ENCODE assay signal across 18 cellular contexts in the genomic region with DNA sequence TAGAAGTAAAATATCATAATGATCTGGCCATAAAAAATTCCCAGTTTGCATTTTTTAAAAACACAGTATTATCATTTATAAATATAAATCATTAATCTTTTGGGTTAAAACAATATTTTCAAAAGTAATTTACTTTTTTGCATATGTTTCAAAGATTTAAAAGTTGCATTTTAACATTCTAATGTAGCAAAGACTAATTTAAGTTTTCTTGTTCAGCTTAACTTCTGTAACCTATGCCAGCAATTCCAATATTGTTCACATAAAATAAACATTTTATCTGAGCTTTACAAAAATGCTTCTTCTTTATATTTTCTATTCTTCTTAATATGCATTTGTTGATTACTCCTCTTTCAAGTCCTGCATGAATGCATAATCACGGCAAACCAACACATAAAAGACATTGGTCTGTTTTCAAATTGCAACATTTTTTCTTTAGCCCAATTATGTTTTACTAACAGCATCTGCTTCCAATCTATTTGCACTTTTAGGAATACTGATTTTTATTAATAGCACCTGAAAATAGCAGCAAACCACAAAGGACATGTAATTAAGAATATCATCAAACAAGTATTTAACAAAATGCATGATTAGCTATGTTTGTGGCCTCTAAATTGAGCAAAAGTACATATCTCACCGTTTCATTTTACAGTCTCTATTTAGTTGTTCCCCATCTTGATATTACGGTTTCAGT.
DNase-seq lines count a peak whose midpoint lies in the region; ATAC-seq, FAIRE-seq and TF ChIP-seq lines count a peak whose summit lies in the region.
"Had no signal": no experiment of that assay in that cellular context is flagged by ENCODE, and none has a peak within 500 bp of the region (broad histone marks: within the 10 kb centered on the region; RNA-seq: fewer than 3 reads in every experiment).

No MANE protein-coding gene starts in this region.

- no peak overlapping the region for H4K91ac ChIP-seq in trophoblast cell (ENCODE audit: low read depth, low read length)

- H3K9me3 ChIP-seq in endothelial cell of umbilical vein (replicated peaks; ENCODE audit: control insufficient read depth, insufficient read depth, low read length): no peaks in the 10 kb centered on the region
- no peaks in the 10 kb centered on the region for H3K9me3 ChIP-seq in trophoblast cell (ENCODE audit: insufficient read depth, low read depth, low read length)
- H3K9me3 ChIP-seq: SK-N-SH had no signal

- no peaks in the 10 kb centered on the region for H4K20me1 ChIP-seq in endothelial cell of umbilical vein (replicated peaks; ENCODE audit: control insufficient read depth, extremely low read depth, insufficient read depth, low read length)

- no peaks in the 10 kb centered on the region for H3K9me1 ChIP-seq in endothelial cell of umbilical vein (replicated peaks; ENCODE audit: control insufficient read depth, extremely low read depth, insufficient read depth, low read length)

- H2AK5ac ChIP-seq in trophoblast cell (ENCODE audit: low read length): no peak overlapping the region

- H3K27me3 Mint-ChIP-seq in activated CD8-positive, alpha-beta memory T cell treated with anti-CD3 and anti-CD28 coated beads, Interleukin-2, amount 10 ng/mL, durations not matched to agents 7 days and 5 days: peaks cover 74% of the 10 kb centered on the region

- no peak overlapping the region for H4K12ac ChIP-seq in trophoblast cell (ENCODE audit: low read depth, low read length)

- no peak overlapping the region for H3K4me3 Mint-ChIP-seq in activated CD8-positive, alpha-beta memory T cell treated with anti-CD3 and anti-CD28 coated beads, Interleukin-2, amount 10 ng/mL, durations not matched to agents 7 days and 5 days
- H3K4me3 Mint-ChIP-seq: CD4-positive, alpha-beta memory T cell had no signal

- H3K4me3 ChIP-seq in endothelial cell of umbilical vein (replicated peaks in 1 of 3; ENCODE audit: insufficient read depth in 1 of 3, low read depth in 1 of 3, low read length in 3 of 3) (no peak overlapping the region), trophoblast cell (ENCODE audit: low read depth, low read length) (no peak overlapping the region)
- H3K4me3 ChIP-seq: GM23248 had no signal

- peaks cover 6% of the 10 kb centered on the region for H3K4me1 ChIP-seq in endothelial cell of umbilical vein (ENCODE audit: control insufficient read depth, extremely low read depth, insufficient read depth, low read length)
- H3K4me1 ChIP-seq in trophoblast cell (ENCODE audit: control insufficient read depth in 1 of 2, insufficient read depth in 2 of 2, low read length in 2 of 2): peaks cover 0 to 5% of the 10 kb centered on the region in 2 experiments

- dilution Hi-C loops in endothelial cell of umbilical vein (cut with MboI; ENCODE audit: extremely low pct_ligation_motif_present, low sequenced_read_pairs): no loop called here

- no peak for TF ChIP-seq POLR2A in endothelial cell of umbilical vein (IDR thresholded peaks at IDR 0.05; ENCODE audit: low read depth, low read length)

- H2AFZ ChIP-seq in endothelial cell of umbilical vein (ENCODE audit: low read depth, low read length) (no peak overlapping the region), trophoblast cell (ENCODE audit: insufficient read depth, low read length, poor library complexity) (no peak overlapping the region)
- H2AFZ ChIP-seq: GM23248 had no signal

- H3K79me2 ChIP-seq in endothelial cell of umbilical vein (ENCODE audit: control insufficient read depth, insufficient read depth, low read length) (no peaks in the 10 kb centered on the region), trophoblast cell (ENCODE audit: control insufficient read depth, insufficient read depth, low read length, poor library complexity) (no peaks in the 10 kb centered on the region)

- no peaks in the 10 kb centered on the region for H3K79me1 ChIP-seq in trophoblast cell (ENCODE audit: low read length)

- POLR2A ChIA-PET in endothelial cell of umbilical vein (lab: Charles Lee): no interaction called here

- H3K4ac ChIP-seq in trophoblast cell (ENCODE audit: low read depth, low read length): no peak overlapping the region

- H2BK5ac ChIP-seq in trophoblast cell (ENCODE audit: low read depth, low read length, poor library complexity): no peak overlapping the region

- CTCF ChIA-PET in endothelial cell of umbilical vein (lab: Charles Lee): interaction anchor here (1.1 to 1.3 kb wide), 2 partner anchors 24 to 500 kb away, joined by 3 read pairs; no protein-coding TSS in a partner anchor
- CTCF ChIA-PET in activated CD8-positive, alpha-beta memory T cell treated with anti-CD3 and anti-CD28 coated beads, Interleukin-2, amount 10 ng/mL, durations not matched to agents 7 days and 5 days (lab: Charles Lee): interaction anchor here (1.7 to 1.8 kb wide), 2 partner anchors 13 to 23 kb away, joined by 5 read pairs; no protein-coding TSS in a partner anchor

- peaks cover under 1% of the 10 kb centered on the region for H3K36me3 Mint-ChIP-seq in activated CD8-positive, alpha-beta memory T cell treated with anti-CD3 and anti-CD28 coated beads, Interleukin-2, amount 10 ng/mL, durations not matched to agents 7 days and 5 days

- H3K9ac ChIP-seq in endothelial cell of umbilical vein (replicated peaks; ENCODE audit: extremely low read depth, insufficient read depth, low read length) (no peak overlapping the region), trophoblast cell (ENCODE audit: low read length) (no peak overlapping the region)
- H3K9ac ChIP-seq: GM23248, SK-N-SH had no signal

- intact Hi-C loops in endothelial cell of umbilical vein (cut with micrococcal nuclease): loop anchor here (5.0 to 10.0 kb wide), 2 partner anchors 800 to 997 kb away; partner anchors contain the start of gene SKAP2

- BruUV-seq in endothelial cell of umbilical vein (replicated peaks; lab: Mats Ljungman, UMichigan): no TSS peak

- no peak overlapping the region for H3K27ac Mint-ChIP-seq in activated CD8-positive, alpha-beta memory T cell treated with anti-CD3 and anti-CD28 coated beads, Interleukin-2, amount 10 ng/mL, durations not matched to agents 7 days and 5 days

- H2BK12ac ChIP-seq in trophoblast cell (ENCODE audit: low read length): no peak overlapping the region

- FAIRE-seq in endothelial cell of umbilical vein (lab: Jason Lieb, UNC): no peak

- no peak for ATAC-seq in activated CD8-positive, alpha-beta memory T cell treated with anti-CD3 and anti-CD28 coated beads, Interleukin-2, amount 10 ng/mL, durations not matched to agents 7 days and 5 days
- no peak for ATAC-seq in GM18517 (IDR thresholded peaks at IDR 0.05; ENCODE audit: unreplicated experiment)
- ATAC-seq: PC-3 had no signal

- no CpG with 5 or more reads among the region's 3 CpGs for WGBS in trophoblast cell (ENCODE audit: extremely low coverage, insufficient coverage, insufficient read length)

- H2BK120ac ChIP-seq in trophoblast cell (ENCODE audit: insufficient read depth, low read length, poor library complexity): no peak overlapping the region

- no peak overlapping the region for H4K8ac ChIP-seq in trophoblast cell (ENCODE audit: low read depth, low read length)

- no peaks in the 10 kb centered on the region for H3K36me3 ChIP-seq in endothelial cell of umbilical vein (ENCODE audit: control insufficient read depth in 2 of 2, extremely low read depth in 1 of 2, insufficient read depth in 2 of 2, low read length in 2 of 2)
- H3K36me3 ChIP-seq in trophoblast cell (ENCODE audit: control insufficient read depth in 1 of 2, insufficient read depth in 2 of 2, low read length in 2 of 2): no peaks in the 10 kb centered on the region

- no peak overlapping the region for H3K23ac ChIP-seq in trophoblast cell (ENCODE audit: low read length)

- DNase-seq in NCI-H524 treated with DMSO at 0.1 percent for 48 hours (lab: John Stamatoyannopoulos, UW) (peak; percentile 29), NCI-H524 (lab: John Stamatoyannopoulos, UW) (no peak), NCI-H146 treated with DMSO at 0.1 percent for 48 hours (lab: John Stamatoyannopoulos, UW; ENCODE audit: unreplicated experiment) (peak; percentile 88), endothelial cell of umbilical vein (ENCODE audit: low read depth, low spot score) (peak; percentile 24), trophoblast cell (no peak)
- DNase-seq in activated CD8-positive, alpha-beta memory T cell treated with anti-CD3 and anti-CD28 coated beads, Interleukin-2, amount 10 ng/mL, durations not matched to agents 7 days and 5 days: no peak
- DNase-seq: Calu3; CD4-positive, alpha-beta memory T cell; DMS79; GM23248; KG1; NCI-H2081; NCI-H510A treated with DMSO at 0.1 percent for 48 hours; PC-3; RPMI8226; SHP77 treated with DMSO at 0.1 percent for 48 hours; SK-N-SH had no signal

- H3K4me2 ChIP-seq in endothelial cell of umbilical vein (ENCODE audit: insufficient read depth, low read length) (no peak overlapping the region), trophoblast cell (ENCODE audit: low read length) (no peak overlapping the region)
- H3K4me2 ChIP-seq: SK-N-SH had no signal

- H3K27me3 ChIP-seq in endothelial cell of umbilical vein (ENCODE audit: control insufficient read depth in 2 of 2, insufficient read depth in 2 of 2, low read length in 2 of 2) (peaks cover 57 to 90% of the 10 kb centered on the region in 2 experiments), trophoblast cell (ENCODE audit: insufficient read depth, low read length) (peaks cover 9% of the 10 kb centered on the region)

- H3K14ac ChIP-seq in trophoblast cell (ENCODE audit: low read length): no peak overlapping the region

- TF ChIP-seq CTCF in endothelial cell of umbilical vein (IDR thresholded peaks at IDR 0.05; ENCODE audit: extremely low read depth in 1 of 2, insufficient read depth in 1 of 2, low read depth in 1 of 2, low read length in 2 of 2): no peak

- H3K4me1 Mint-ChIP-seq in activated CD8-positive, alpha-beta memory T cell treated with anti-CD3 and anti-CD28 coated beads, Interleukin-2, amount 10 ng/mL, durations not matched to agents 7 days and 5 days: peaks cover 27% of the 10 kb centered on the region

- no peaks in the 10 kb centered on the region for H3K9me3 Mint-ChIP-seq in activated CD8-positive, alpha-beta memory T cell treated with anti-CD3 and anti-CD28 coated beads, Interleukin-2, amount 10 ng/mL, durations not matched to agents 7 days and 5 days (ENCODE audit: low read depth)

- H3K18ac ChIP-seq in trophoblast cell (ENCODE audit: low read length): no peak overlapping the region

- H3K27ac ChIP-seq in endothelial cell of umbilical vein (ENCODE audit: insufficient read depth, low read depth, low read length): no peak overlapping the region
- H3K27ac ChIP-seq in trophoblast cell (ENCODE audit: low read depth, low read length): no peak overlapping the region
- H3K27ac ChIP-seq: GM23248 had no signal

TF ChIP-seq in endothelial cell of umbilical vein, 7 proteins besides CTCF, POLR2A, EP300 and RAD21 (continues in another document):
- no peak for TF ChIP-seq GATA2 (IDR thresholded peaks at IDR 0.05; ENCODE audit: insufficient read depth, insufficient read length, low read depth, low read length)
- TF ChIP-seq MAX (IDR thresholded peaks at IDR 0.05; ENCODE audit: insufficient read depth, insufficient read length): no peak
- no peak for TF ChIP-seq EZH2 (IDR thresholded peaks at IDR 0.05; ENCODE audit: borderline replicate concordance, low read depth, low read length, severe bottlenecking)
- TF ChIP-seq MYC (IDR thresholded peaks at IDR 0.05; ENCODE audit: low read depth, low read length): no peak

Comparison
In these comparisons a context has a peak if more than half of its experiments do, and no peak if none do; other contexts are left out.
1. DNase-seq: peak in NCI-H524 treated with DMSO at 0.1 percent for 48 hours (single experiment), NCI-H146 treated with DMSO at 0.1 percent for 48 hours (single experiment) and endothelial cell of umbilical vein (single experiment); none in NCI-H524 (0 of 2), trophoblast cell (0 of 2) and activated CD8-positive, alpha-beta memory T cell treated with anti-CD3 and anti-CD28 coated beads, Interleukin-2, amount 10 ng/mL, durations not matched to agents 7 days and 5 days (single experiment).